In genomic region chr18:60198063-60198462, GRCh38 we compare ENCODE assay signal across 28 cellular contexts.
DNase-seq lines count a peak whose midpoint lies in the region; ATAC-seq, FAIRE-seq and TF ChIP-seq lines count a peak whose summit lies in the region.
"Had no signal": no experiment of that assay in that cellular context is flagged by ENCODE, and none has a peak within 500 bp of the region (broad histone marks: within the 10 kb centered on the region; RNA-seq: fewer than 3 reads in every experiment).

No MANE protein-coding gene starts in this region.

- H4K20me1 ChIP-seq in Loucy (ENCODE audit: insufficient read depth, low read length, poor library complexity, severe bottlenecking) (no peaks in the 10 kb centered on the region), smooth muscle cell (ENCODE audit: low read depth) (no peaks in the 10 kb centered on the region)

- WGBS in smooth muscle cell (ENCODE audit: low lambda C conversion rate): 61% methylated on average over 2 of the region's 2 CpGs

- ATAC-seq in HG03342 (IDR thresholded peaks at IDR 0.05; ENCODE audit: unreplicated experiment): no peak
- ATAC-seq: activated T-cell treated with anti-CD3 and anti-CD28 coated beads, Interleukin-2, amount 50 U/mL, for 4 hours; effector memory CD8-positive, alpha-beta T cell; GM12878; right cardiac atrium; T-helper 17 cell had no signal

- no peak overlapping the region for H3K27ac ChIP-seq in smooth muscle cell (ENCODE audit: low read depth)
- H3K27ac ChIP-seq: colonic mucosa, esophagus muscularis mucosa, HL-60, parathyroid adenoma, Peyer's patch, thyroid gland had no signal

- H3K4me2 ChIP-seq in Loucy (ENCODE audit: low read depth, low read length, poor library complexity, severe bottlenecking) (peak overlapping the region; percentile 21), smooth muscle cell (no peak overlapping the region)

- H3K9ac ChIP-seq in Loucy (ENCODE audit: low read depth, low read length, poor library complexity, severe bottlenecking) (no peak overlapping the region), smooth muscle cell (ENCODE audit: low read depth) (no peak overlapping the region)
- H3K9ac ChIP-seq: parathyroid adenoma had no signal

- H2AFZ ChIP-seq in Loucy (ENCODE audit: low read length): no peak overlapping the region
- H2AFZ ChIP-seq in smooth muscle cell (ENCODE audit: low read depth): no peak overlapping the region
- H2AFZ ChIP-seq: parathyroid adenoma had no signal

- H3K79me2 ChIP-seq in Loucy (ENCODE audit: insufficient read depth, low read length) (no peaks in the 10 kb centered on the region), smooth muscle cell (ENCODE audit: low read depth) (no peaks in the 10 kb centered on the region)
- H3K79me2 ChIP-seq: parathyroid adenoma had no signal

- no peaks in the 10 kb centered on the region for H3K9me2 ChIP-seq in Loucy (replicated peaks; ENCODE audit: low read depth, low read length)

- peaks cover 38% of the 10 kb centered on the region for H3K4me1 ChIP-seq in Loucy (ENCODE audit: insufficient read depth, low read length, poor library complexity, severe bottlenecking)
- no peaks in the 10 kb centered on the region for H3K4me1 ChIP-seq in smooth muscle cell (ENCODE audit: low read depth)
- H3K4me1 ChIP-seq: colonic mucosa, parathyroid adenoma, Peyer's patch, thyroid gland had no signal

- H3K9me3 ChIP-seq in Loucy (ENCODE audit: insufficient read depth, low read depth, low read length): no peaks in the 10 kb centered on the region
- no peaks in the 10 kb centered on the region for H3K9me3 ChIP-seq in smooth muscle cell (replicated peaks; ENCODE audit: low read depth)
- H3K9me3 ChIP-seq: colonic mucosa, esophagus muscularis mucosa, Peyer's patch, thyroid gland had no signal

- peak; percentile 50 for FAIRE-seq in bronchial epithelial cell (lab: Jason Lieb, UNC)
- FAIRE-seq: GM12878, keratinocyte had no signal

- TF ChIP-seq CTCF in Loucy (conservative IDR thresholded peaks at IDR 0.05; ENCODE audit: low read length) (no peak), bronchial epithelial cell (IDR thresholded peaks at IDR 0.05; ENCODE audit: insufficient read depth, low read length, severe bottlenecking) (no peak), smooth muscle cell (IDR thresholded peaks at IDR 0.05; ENCODE audit: borderline replicate concordance, insufficient read depth, poor library complexity, severe bottlenecking) (no peak)

- H3K4me3 ChIP-seq in Loucy (ENCODE audit: low read length, poor library complexity, severe bottlenecking) (no peak overlapping the region), bronchial epithelial cell (ENCODE audit: low read depth, low read length) (no peak overlapping the region), smooth muscle cell (no peak overlapping the region)
- H3K4me3 ChIP-seq: colonic mucosa, esophagus muscularis mucosa, GM12878, lung, Peyer's patch, thyroid gland had no signal

- H3K36me3 ChIP-seq in Loucy (ENCODE audit: insufficient read depth, low read length) (no peaks in the 10 kb centered on the region), bronchial epithelial cell (ENCODE audit: control insufficient read depth, insufficient read depth, low read length) (no peaks in the 10 kb centered on the region), smooth muscle cell (ENCODE audit: low read depth) (no peaks in the 10 kb centered on the region)
- H3K36me3 ChIP-seq: colonic mucosa, esophagus muscularis mucosa, Peyer's patch, thyroid gland had no signal

- H3K27me3 ChIP-seq in Loucy (ENCODE audit: insufficient read depth, low read length, poor library complexity, severe bottlenecking) (no peaks in the 10 kb centered on the region), bronchial epithelial cell (ENCODE audit: control insufficient read depth, insufficient read depth, low read length) (no peaks in the 10 kb centered on the region), smooth muscle cell (ENCODE audit: low read depth) (no peaks in the 10 kb centered on the region)
- H3K27me3 ChIP-seq: colonic mucosa, esophagus muscularis mucosa, Peyer's patch, thyroid gland had no signal

- DNase-seq in DMS 273 treated with DMSO at 0.1 percent for 48 hours (lab: John Stamatoyannopoulos, UW): peak; percentile 38
- DNase-seq in bronchial epithelial cell (ENCODE audit: low read depth): no peak
- DNase-seq in non-pigmented ciliary epithelial cell (ENCODE audit: low read depth): peak; percentile 9
- no peak for DNase-seq in smooth muscle cell (lab: John Stamatoyannopoulos, UW; ENCODE audit: unreplicated experiment)
- no peak for DNase-seq in RPMI8226
- DNase-seq: activated CD8-positive, alpha-beta memory T cell treated with anti-CD3 and anti-CD28 coated beads for 24 hours; activated naive CD4-positive, alpha-beta T cell treated with Interleukin-2 at 50 U/mL for 16 hours; activated T-cell treated with anti-CD3 and anti-CD28 coated beads, Interleukin-2, amount 50 U/mL, for 4 hours; amniotic stem cell; colonic mucosa; DMS79 treated with DMSO at 0.1 percent for 48 hours; effector memory CD8-positive, alpha-beta T cell; H7; NCI-H1048; NCI-H2081 treated with DMSO at 0.1 percent for 48 hours; nephron progenitor cell; Peyer's patch; right cardiac atrium; T-helper 17 cell; thyroid gland had no signal

- H3F3A ChIP-seq in Loucy (ENCODE audit: low read depth): no peaks in the 10 kb centered on the region
- H3F3A ChIP-seq in smooth muscle cell (ENCODE audit: low read depth): no peaks in the 10 kb centered on the region

Comparison
In these comparisons a context has a peak if more than half of its experiments do, and no peak if none do; other contexts are left out.
1. DNase-seq: peak in DMS 273 treated with DMSO at 0.1 percent for 48 hours (single experiment) and non-pigmented ciliary epithelial cell (single experiment); none in bronchial epithelial cell (single experiment), smooth muscle cell (single experiment) and RPMI8226 (single experiment).